2 cellular contexts compared by ENCODE assay signal in the genomic region with DNA sequence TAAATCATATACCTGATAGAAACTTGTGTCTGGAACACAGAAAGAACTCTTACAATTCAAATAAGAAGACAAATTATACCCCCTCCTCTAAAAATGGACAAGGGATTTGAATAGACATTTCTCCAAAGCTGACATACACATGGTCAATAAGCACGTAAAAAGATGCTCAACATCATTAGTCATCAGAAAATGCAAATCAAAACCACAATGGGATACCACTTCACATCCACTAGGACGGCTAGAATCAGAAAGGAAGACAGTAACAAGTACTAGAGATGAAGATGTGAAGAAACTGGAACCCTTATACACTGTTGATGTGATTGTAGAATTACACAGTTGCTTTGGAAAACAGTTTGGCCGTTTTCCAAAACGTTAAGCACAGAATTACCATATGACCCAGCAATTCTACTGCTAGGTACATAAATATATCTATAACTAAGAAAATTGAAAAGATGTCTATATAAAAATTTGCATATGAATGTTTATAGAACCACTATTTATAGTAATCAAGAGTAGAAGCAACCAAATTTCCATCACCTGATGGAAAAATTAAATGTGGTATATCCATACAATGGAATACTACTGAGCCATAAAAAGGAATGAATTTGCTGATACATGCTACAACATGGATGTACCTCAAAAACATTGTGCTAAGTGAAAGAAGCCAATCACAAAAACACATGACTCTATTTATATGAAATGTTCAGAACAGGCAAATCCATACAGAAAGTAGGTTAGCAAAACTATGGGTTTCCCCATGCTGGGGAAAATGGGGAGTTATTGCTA.
TF ChIP-seq lines count a peak whose summit lies in the region.

No MANE protein-coding gene starts in this region.

TF ChIP-seq in SK-N-SH, 30 proteins besides CTCF, POLR2A, EP300 and RAD21 (continued from another document):
- no peak for TF ChIP-seq TAF1 (IDR thresholded peaks at IDR 0.05; ENCODE audit: borderline replicate concordance, low read depth, low read length)
- no peak for TF ChIP-seq NFIC (IDR thresholded peaks at IDR 0.05; ENCODE audit: borderline replicate concordance)
- TF ChIP-seq MXI1 (IDR thresholded peaks at IDR 0.05; ENCODE audit: low read depth, low read length), result no peak
- no peak for TF ChIP-seq GABPA (IDR thresholded peaks at IDR 0.05; ENCODE audit: low read depth)

TF ChIP-seq in K562, 482 proteins besides CTCF, POLR2A, EP300 and RAD21 (continued from another document):
- TF ChIP-seq, protein P1, sequence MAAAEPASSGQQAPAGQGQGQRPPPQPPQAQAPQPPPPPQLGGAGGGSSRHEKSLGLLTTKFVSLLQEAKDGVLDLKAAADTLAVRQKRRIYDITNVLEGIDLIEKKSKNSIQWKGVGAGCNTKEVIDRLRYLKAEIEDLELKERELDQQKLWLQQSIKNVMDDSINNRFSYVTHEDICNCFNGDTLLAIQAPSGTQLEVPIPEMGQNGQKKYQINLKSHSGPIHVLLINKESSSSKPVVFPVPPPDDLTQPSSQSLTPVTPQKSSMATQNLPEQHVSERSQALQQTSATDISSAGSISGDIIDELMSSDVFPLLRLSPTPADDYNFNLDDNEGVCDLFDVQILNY (CRISPR knock-in tag; IDR thresholded peaks at IDR 0.05), result no peak
TF ChIP-seq in K562: peak in this region for 1.
